ENCODE assay signal across 8 cellular contexts in the genomic region with DNA sequence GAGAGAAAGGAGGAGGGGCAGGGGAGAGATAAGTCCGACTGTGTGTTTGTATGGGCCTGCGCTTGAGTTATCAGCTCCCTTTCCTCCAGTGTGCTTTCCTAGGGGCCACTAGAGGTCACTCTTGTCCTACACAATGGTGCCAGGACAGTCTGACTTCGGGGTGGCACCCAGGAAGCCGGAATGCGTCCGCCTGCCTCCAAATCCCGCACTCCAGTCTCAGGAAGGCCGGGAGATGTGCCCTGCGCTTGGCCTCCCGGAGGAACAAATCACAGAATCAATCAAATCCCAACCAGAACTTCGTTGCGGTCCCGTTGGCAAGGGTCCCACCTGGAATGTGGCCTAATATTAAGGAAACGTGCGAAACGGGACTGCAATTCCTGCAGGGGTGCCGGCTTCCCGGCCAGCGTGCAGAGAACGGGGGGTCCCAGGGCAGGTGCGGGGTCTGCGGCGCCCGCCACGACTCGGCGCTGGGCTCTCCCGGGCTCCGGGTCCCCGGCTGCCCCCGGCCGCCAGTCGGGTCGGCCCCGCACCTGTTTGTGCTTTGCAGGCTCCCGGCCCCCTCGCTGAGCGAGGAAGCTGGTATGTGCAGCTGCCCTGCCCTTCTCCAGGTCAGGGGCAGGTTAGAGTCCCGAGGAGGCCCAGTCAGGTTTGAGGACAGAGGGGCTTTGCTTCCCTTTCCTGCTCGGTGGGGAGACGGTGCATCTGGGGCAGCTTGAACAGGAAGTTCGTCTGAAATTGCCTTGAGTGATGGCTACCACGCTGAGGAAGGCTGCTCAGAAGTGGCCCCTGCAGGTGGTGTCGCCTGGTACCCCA. TPM values are rescaled to one million over a fixed set of nuclear protein-coding genes. Genes with fewer than 3 reads are reported as not detected.
A peak's percentile ranks its signal among the peaks of the same experiment; 100 is the strongest.
DNase-seq lines count a peak whose midpoint lies in the region; ATAC-seq and TF ChIP-seq lines count a peak whose summit lies in the region.

No MANE protein-coding gene starts in this region.

- intact Hi-C loops in Caco-2 (cut with micrococcal nuclease; ENCODE audit: unreplicated experiment), result loop anchor here (1.0 to 10.0 kb wide), 9 partner anchors 197 to 927 kb away; no protein-coding TSS in a partner anchor

- POLR2A ChIA-PET in Caco-2 (lab: Charles Lee), result no interaction called here

- ATAC-seq in GM19468 (IDR thresholded peaks at IDR 0.05; ENCODE audit: extremely low read depth, unreplicated experiment), result peak; percentile 60
- ATAC-seq in HG03575 (IDR thresholded peaks at IDR 0.05; ENCODE audit: extremely low read depth, insufficient number of reproducible peaks, low FRiP score, unreplicated experiment), result peak; percentile 69

- H3K27me3 ChIP-seq in Caco-2 (replicated peaks; ENCODE audit: control insufficient read depth, insufficient read depth, low read length) (no peaks in the 10 kb centered on the region), NT2/D1 (ENCODE audit: insufficient read depth, insufficient read length) (peaks cover 20% of the 10 kb centered on the region)

- no TSS peak for BruUV-seq in Caco-2 (replicated peaks; lab: Mats Ljungman, UMichigan)

- H3K36me3 ChIP-seq in Caco-2 (ENCODE audit: control insufficient read depth, insufficient read depth, low read length), result no peaks in the 10 kb centered on the region
- H3K36me3 ChIP-seq in NT2/D1 (ENCODE audit: insufficient read depth, insufficient read length, low read length), result no peaks in the 10 kb centered on the region

- TF ChIP-seq POLR2A in erythroblast (IDR thresholded peaks at IDR 0.05; ENCODE audit: low read length), result no peak

- H3K4me1 ChIP-seq in Caco-2, result 0 out of 2 replicates have a peak, but pooled peaks cover 3% of the 10 kb centered on the region
- H3K4me1 ChIP-seq in NT2/D1 (ENCODE audit: insufficient read depth, insufficient read length), result no peaks in the 10 kb centered on the region

- H3K27ac Mint-ChIP-seq in Caco-2 (ENCODE audit: unreplicated experiment), result peak overlapping the region; percentile 39

- peaks cover 8% of the 10 kb centered on the region for H3K4me1 Mint-ChIP-seq in Caco-2 (ENCODE audit: low read depth, unreplicated experiment)

- TF ChIP-seq CTCF in Caco-2 (IDR thresholded peaks at IDR 0.05; ENCODE audit: insufficient read depth in 1 of 2, low read depth in 1 of 2, low read length in 1 of 2, severe bottlenecking in 1 of 2, unreplicated experiment in 1 of 2), result peak; percentile 88 to 91

- CTCF ChIA-PET in Caco-2 (lab: Charles Lee), result interaction anchor here (0.5 to 2.1 kb wide), 18 partner anchors 21 to 968 kb away, joined by 3 to 29 read pairs (median 4); a partner anchor contains a TSS

- H3K27me3 Mint-ChIP-seq in Caco-2 (ENCODE audit: insufficient read depth, unreplicated experiment), result peaks cover 5% of the 10 kb centered on the region

- peak overlapping the region; percentile 51 for H3K9ac ChIP-seq in NT2/D1 (ENCODE audit: insufficient read length, low read depth)

- H3K9me3 Mint-ChIP-seq in Caco-2 (ENCODE audit: unreplicated experiment), result no peaks in the 10 kb centered on the region

- H3K9me3 ChIP-seq in Caco-2 (no peaks in the 10 kb centered on the region), NT2/D1 (ENCODE audit: insufficient read depth, low read length) (no peaks in the 10 kb centered on the region)

- H3K4me3 ChIP-seq in Caco-2 (ENCODE audit: low read depth, low read length) (peak overlapping the region; percentile 48), NT2/D1 (ENCODE audit: insufficient read length, low read depth) (peak overlapping the region; percentile 29)

- peak overlapping the region; percentile 79 for H3K4me3 Mint-ChIP-seq in Caco-2 (ENCODE audit: unreplicated experiment)

- H3K36me3 Mint-ChIP-seq in Caco-2 (ENCODE audit: insufficient read depth, unreplicated experiment), result no peaks in the 10 kb centered on the region

- DNase-seq in Caco-2, result peak; percentile 80
- peak; percentile 72 for DNase-seq in NT2/D1 (ENCODE audit: low read depth, low spot score)
- DNase-seq in activated T-cell treated with anti-CD3 and anti-CD28 coated beads for 1 hour (ENCODE audit: low read depth), result peak; percentile 43
- peak; percentile 93 to 94 for DNase-seq in erythroblast (lab: John Stamatoyannopoulos, UW)
- peak; percentile 77 for DNase-seq in mucosa of gallbladder (ENCODE audit: low spot score)
- peak; percentile 12 for DNase-seq in stimulated activated CD8-positive, alpha-beta memory T cell treated with anti-CD3 and anti-CD28 coated beads, Interleukin-7, amount 100 ng/mL, for 24 hours (ENCODE audit: low read depth)

RNA-seq across cellular contexts. Expression of a gene that starts 21.0 kb away (rescaled TPM):
- total RNA-seq in Caco-2 (2022) (39.9 and 51.9 TPM in 2 replicates), mucosa of gallbladder (83.2 TPM)

RNA-seq across cellular contexts. Expression of a gene that starts 52.7 kb away (rescaled TPM):
- 2.2 and 4.9 TPM in 2 replicates for total RNA-seq in Caco-2 (2022)
- total RNA-seq in mucosa of gallbladder, result 23.1 TPM

Comparison
In these comparisons a context has a peak if more than half of its experiments do, and no peak if none do; other contexts are left out.
1. Peak in every context shown above with its lines: DNase-seq, ATAC-seq and H3K4me3 ChIP-seq.
2. DNase-seq: peak in every context shown above with its lines; median percentile 94 in erythroblast; 80 in Caco-2; 77 in mucosa of gallbladder; 72 in NT2/D1; 43 in activated T-cell treated with anti-CD3 and anti-CD28 coated beads for 1 hour; 12 in stimulated activated CD8-positive, alpha-beta memory T cell treated with anti-CD3 and anti-CD28 coated beads, Interleukin-7, amount 100 ng/mL, for 24 hours.